Comparison of ENCODE assay signal across 1 cellular context in genomic region chr2:227717687-227718567, GRCh38.
A peak's percentile ranks its signal among the peaks of the same experiment; 100 is the strongest.
TF ChIP-seq lines count a peak whose summit lies in the region.

Gene SLC19A3 (minus strand): TSS chr2:227718028. CDS start chr2:227702318, 15,710 bp downstream.

TF ChIP-seq in HepG2, 621 proteins besides CTCF, POLR2A, EP300 and RAD21 (continued from another document and continues in another):
- TF ChIP-seq, protein P1, sequence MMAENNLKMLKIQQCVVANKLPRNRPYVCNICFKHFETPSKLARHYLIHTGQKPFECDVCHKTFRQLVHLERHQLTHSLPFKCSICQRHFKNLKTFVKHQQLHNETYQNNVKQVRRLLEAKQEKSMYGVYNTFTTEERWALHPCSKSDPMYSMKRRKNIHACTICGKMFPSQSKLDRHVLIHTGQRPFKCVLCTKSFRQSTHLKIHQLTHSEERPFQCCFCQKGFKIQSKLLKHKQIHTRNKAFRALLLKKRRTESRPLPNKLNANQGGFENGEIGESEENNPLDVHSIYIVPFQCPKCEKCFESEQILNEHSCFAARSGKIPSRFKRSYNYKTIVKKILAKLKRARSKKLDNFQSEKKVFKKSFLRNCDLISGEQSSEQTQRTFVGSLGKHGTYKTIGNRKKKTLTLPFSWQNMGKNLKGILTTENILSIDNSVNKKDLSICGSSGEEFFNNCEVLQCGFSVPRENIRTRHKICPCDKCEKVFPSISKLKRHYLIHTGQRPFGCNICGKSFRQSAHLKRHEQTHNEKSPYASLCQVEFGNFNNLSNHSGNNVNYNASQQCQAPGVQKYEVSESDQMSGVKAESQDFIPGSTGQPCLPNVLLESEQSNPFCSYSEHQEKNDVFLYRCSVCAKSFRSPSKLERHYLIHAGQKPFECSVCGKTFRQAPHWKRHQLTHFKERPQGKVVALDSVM (CRISPR knock-in tag; IDR thresholded peaks at IDR 0.05), result no peak
- TF ChIP-seq REXO4 (CRISPR knock-in tag; IDR thresholded peaks at IDR 0.05; ENCODE audit: borderline replicate concordance), result no peak
- peak; percentile 72; the same call in 1 of the 2 replicates for TF ChIP-seq ZNF670 (CRISPR knock-in tag; IDR thresholded peaks at IDR 0.05; ENCODE audit: borderline replicate concordance)
- 0 out of 2 replicates have a peak, but pooled peaks have one; percentile 17 for TF ChIP-seq MED1 (CRISPR knock-in tag; IDR thresholded peaks at IDR 0.05)
- 0 out of 2 replicates have a peak, but pooled peaks have one; percentile 16 for TF ChIP-seq ZMYM4 (CRISPR knock-in tag; IDR thresholded peaks at IDR 0.05)
- peak; percentile 63; the same call in 1 of the 2 replicates for TF ChIP-seq ARID2 (CRISPR knock-in tag; IDR thresholded peaks at IDR 0.05; ENCODE audit: borderline replicate concordance)
- no peak for TF ChIP-seq GABPA (IDR thresholded peaks at IDR 0.05; ENCODE audit: low read depth, low read length)
- TF ChIP-seq GABPA (CRISPR knock-in tag; IDR thresholded peaks at IDR 0.05; ENCODE audit: low read depth), result 0 out of 2 replicates have a peak, but pooled peaks have one; percentile 25
- TF ChIP-seq SP4 (CRISPR knock-in tag; IDR thresholded peaks at IDR 0.05), result peak; percentile 79
- TF ChIP-seq CEBPB (IDR thresholded peaks at IDR 0.05; ENCODE audit: borderline replicate concordance, low read depth, low read length), result no peak
- no peak for TF ChIP-seq RARA (CRISPR knock-in tag; IDR thresholded peaks at IDR 0.05)
- TF ChIP-seq ZNF33A (CRISPR knock-in tag; IDR thresholded peaks at IDR 0.05; ENCODE audit: borderline replicate concordance), result peak; percentile 80; the same call in 1 of the 2 replicates
- TF ChIP-seq SPEN (CRISPR knock-in tag; IDR thresholded peaks at IDR 0.05; ENCODE audit: low read depth), result peak; percentile 28; the same call in 1 of the 2 replicates
- TF ChIP-seq DNMT1 (CRISPR knock-in tag; IDR thresholded peaks at IDR 0.05), result no peak
- peak; percentile 72; the same call in 1 of the 2 replicates for TF ChIP-seq ZSCAN29 (CRISPR knock-in tag; conservative IDR thresholded peaks at IDR 0.05)
- peak; percentile 24; the same call in 1 of the 2 replicates for TF ChIP-seq IKZF5 (CRISPR knock-in tag; IDR thresholded peaks at IDR 0.05)
- TF ChIP-seq NR2F6 (IDR thresholded peaks at IDR 0.05), result no peak
- TF ChIP-seq NR2F6 (CRISPR knock-in tag; IDR thresholded peaks at IDR 0.05), result no peak
- TF ChIP-seq AHR (CRISPR knock-in tag; IDR thresholded peaks at IDR 0.05), result 0 out of 2 replicates have a peak, but pooled peaks have one; percentile 56
- TF ChIP-seq JUND (CRISPR knock-in tag; IDR thresholded peaks at IDR 0.05), result no peak
- no peak for TF ChIP-seq E2F2 (CRISPR knock-in tag; IDR thresholded peaks at IDR 0.05; ENCODE audit: borderline replicate concordance)
- no peak for TF ChIP-seq SNAI1 (CRISPR knock-in tag; IDR thresholded peaks at IDR 0.05; ENCODE audit: borderline replicate concordance)
- TF ChIP-seq, protein P2, sequence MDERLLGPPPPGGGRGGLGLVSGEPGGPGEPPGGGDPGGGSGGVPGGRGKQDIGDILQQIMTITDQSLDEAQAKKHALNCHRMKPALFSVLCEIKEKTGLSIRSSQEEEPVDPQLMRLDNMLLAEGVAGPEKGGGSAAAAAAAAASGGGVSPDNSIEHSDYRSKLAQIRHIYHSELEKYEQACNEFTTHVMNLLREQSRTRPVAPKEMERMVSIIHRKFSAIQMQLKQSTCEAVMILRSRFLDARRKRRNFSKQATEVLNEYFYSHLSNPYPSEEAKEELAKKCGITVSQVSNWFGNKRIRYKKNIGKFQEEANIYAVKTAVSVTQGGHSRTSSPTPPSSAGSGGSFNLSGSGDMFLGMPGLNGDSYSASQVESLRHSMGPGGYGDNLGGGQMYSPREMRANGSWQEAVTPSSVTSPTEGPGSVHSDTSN (CRISPR knock-in tag; IDR thresholded peaks at IDR 0.05), result no peak
- peak; percentile 87 for TF ChIP-seq XRCC5 (optimal IDR thresholded peaks at IDR 0.05; ENCODE audit: low read length)
- peak; percentile 54; the same call in 1 of the 2 replicates for TF ChIP-seq ZNF317 (CRISPR knock-in tag; IDR thresholded peaks at IDR 0.05)
- TF ChIP-seq, protein P3, sequence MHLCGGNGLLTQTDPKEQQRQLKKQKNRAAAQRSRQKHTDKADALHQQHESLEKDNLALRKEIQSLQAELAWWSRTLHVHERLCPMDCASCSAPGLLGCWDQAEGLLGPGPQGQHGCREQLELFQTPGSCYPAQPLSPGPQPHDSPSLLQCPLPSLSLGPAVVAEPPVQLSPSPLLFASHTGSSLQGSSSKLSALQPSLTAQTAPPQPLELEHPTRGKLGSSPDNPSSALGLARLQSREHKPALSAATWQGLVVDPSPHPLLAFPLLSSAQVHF (CRISPR knock-in tag; IDR thresholded peaks at IDR 0.05), result no peak
- 0 out of 2 replicates have a peak, but pooled peaks have one; percentile 27 for TF ChIP-seq ZNF558 (CRISPR knock-in tag; IDR thresholded peaks at IDR 0.05; ENCODE audit: borderline replicate concordance)
- no peak for TF ChIP-seq ZFP36L2 (CRISPR knock-in tag; IDR thresholded peaks at IDR 0.05)
- TF ChIP-seq RARG (CRISPR knock-in tag; IDR thresholded peaks at IDR 0.05; ENCODE audit: low read depth), result no peak
- TF ChIP-seq ZNF878 (CRISPR knock-in tag; IDR thresholded peaks at IDR 0.05), result no peak
- TF ChIP-seq, protein P4, sequence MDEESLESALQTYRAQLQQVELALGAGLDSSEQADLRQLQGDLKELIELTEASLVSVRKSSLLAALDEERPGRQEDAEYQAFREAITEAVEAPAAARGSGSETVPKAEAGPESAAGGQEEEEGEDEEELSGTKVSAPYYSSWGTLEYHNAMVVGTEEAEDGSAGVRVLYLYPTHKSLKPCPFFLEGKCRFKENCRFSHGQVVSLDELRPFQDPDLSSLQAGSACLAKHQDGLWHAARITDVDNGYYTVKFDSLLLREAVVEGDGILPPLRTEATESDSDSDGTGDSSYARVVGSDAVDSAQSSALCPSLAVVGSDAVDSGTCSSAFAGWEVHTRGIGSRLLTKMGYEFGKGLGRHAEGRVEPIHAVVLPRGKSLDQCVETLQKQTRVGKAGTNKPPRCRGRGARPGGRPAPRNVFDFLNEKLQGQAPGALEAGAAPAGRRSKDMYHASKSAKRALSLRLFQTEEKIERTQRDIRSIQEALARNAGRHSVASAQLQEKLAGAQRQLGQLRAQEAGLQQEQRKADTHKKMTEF (CRISPR knock-in tag; IDR thresholded peaks at IDR 0.05), result 0 out of 2 replicates have a peak, but pooled peaks have one; percentile 23
- TF ChIP-seq ZNF20 (CRISPR knock-in tag; IDR thresholded peaks at IDR 0.05), result 0 out of 2 replicates have a peak, but pooled peaks have one; percentile 43
- TF ChIP-seq IKZF1 (IDR thresholded peaks at IDR 0.05), result no peak
- TF ChIP-seq ZBTB40 (IDR thresholded peaks at IDR 0.05), result no peak
- 0 out of 2 replicates have a peak, but pooled peaks have one; percentile 52 for TF ChIP-seq ZBTB40 (CRISPR knock-in tag; IDR thresholded peaks at IDR 0.05)
- TF ChIP-seq ZNF205 (CRISPR knock-in tag; IDR thresholded peaks at IDR 0.05), result no peak
- TF ChIP-seq NRL (CRISPR knock-in tag; IDR thresholded peaks at IDR 0.05; ENCODE audit: borderline replicate concordance), result peak; percentile 74; the same call in 1 of the 2 replicates
- no peak for TF ChIP-seq CREM (IDR thresholded peaks at IDR 0.05)
- no peak for TF ChIP-seq CREM (CRISPR knock-in tag; IDR thresholded peaks at IDR 0.05)
- peak; percentile 71; the same call in 1 of the 2 replicates for TF ChIP-seq SNAPC5 (CRISPR knock-in tag; IDR thresholded peaks at IDR 0.05; ENCODE audit: borderline replicate concordance)
- TF ChIP-seq ZNF274 (CRISPR knock-in tag; IDR thresholded peaks at IDR 0.05), result peak; percentile 59; the same call in 1 of the 2 replicates
- no peak for TF ChIP-seq ZNF75D (CRISPR knock-in tag; IDR thresholded peaks at IDR 0.05; ENCODE audit: borderline replicate concordance)
- no peak for TF ChIP-seq ZNF546 (CRISPR knock-in tag; conservative IDR thresholded peaks at IDR 0.05)
- TF ChIP-seq ETV5 (CRISPR knock-in tag; IDR thresholded peaks at IDR 0.05; ENCODE audit: borderline replicate concordance), result peak; percentile 19; the same call in 1 of the 2 replicates
- TF ChIP-seq, protein P5, sequence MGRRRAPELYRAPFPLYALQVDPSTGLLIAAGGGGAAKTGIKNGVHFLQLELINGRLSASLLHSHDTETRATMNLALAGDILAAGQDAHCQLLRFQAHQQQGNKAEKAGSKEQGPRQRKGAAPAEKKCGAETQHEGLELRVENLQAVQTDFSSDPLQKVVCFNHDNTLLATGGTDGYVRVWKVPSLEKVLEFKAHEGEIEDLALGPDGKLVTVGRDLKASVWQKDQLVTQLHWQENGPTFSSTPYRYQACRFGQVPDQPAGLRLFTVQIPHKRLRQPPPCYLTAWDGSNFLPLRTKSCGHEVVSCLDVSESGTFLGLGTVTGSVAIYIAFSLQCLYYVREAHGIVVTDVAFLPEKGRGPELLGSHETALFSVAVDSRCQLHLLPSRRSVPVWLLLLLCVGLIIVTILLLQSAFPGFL (CRISPR knock-in tag; IDR thresholded peaks at IDR 0.05), result no peak
- no peak for TF ChIP-seq MEF2D (CRISPR knock-in tag; IDR thresholded peaks at IDR 0.05)
- TF ChIP-seq RNF2 (conservative IDR thresholded peaks at IDR 0.05; ENCODE audit: low read depth), result peak; percentile 62; the same call in 1 of the 2 replicates
- 0 out of 2 replicates have a peak, but pooled peaks have one; percentile 28 for TF ChIP-seq FOXC1 (CRISPR knock-in tag; IDR thresholded peaks at IDR 0.05; ENCODE audit: borderline replicate concordance)
- no peak for TF ChIP-seq FIP1L1 (IDR thresholded peaks at IDR 0.05; ENCODE audit: borderline replicate concordance, insufficient read depth, low read depth, low read length)
- peak; percentile 74; the same call in 1 of the 2 replicates for TF ChIP-seq EZH2 (conservative IDR thresholded peaks at IDR 0.05; ENCODE audit: low read depth, low read length)
- TF ChIP-seq NFIC (IDR thresholded peaks at IDR 0.05; ENCODE audit: low read length), result no peak
